Comparison of ENCODE assay signal across 8 cellular contexts in the genomic region with DNA sequence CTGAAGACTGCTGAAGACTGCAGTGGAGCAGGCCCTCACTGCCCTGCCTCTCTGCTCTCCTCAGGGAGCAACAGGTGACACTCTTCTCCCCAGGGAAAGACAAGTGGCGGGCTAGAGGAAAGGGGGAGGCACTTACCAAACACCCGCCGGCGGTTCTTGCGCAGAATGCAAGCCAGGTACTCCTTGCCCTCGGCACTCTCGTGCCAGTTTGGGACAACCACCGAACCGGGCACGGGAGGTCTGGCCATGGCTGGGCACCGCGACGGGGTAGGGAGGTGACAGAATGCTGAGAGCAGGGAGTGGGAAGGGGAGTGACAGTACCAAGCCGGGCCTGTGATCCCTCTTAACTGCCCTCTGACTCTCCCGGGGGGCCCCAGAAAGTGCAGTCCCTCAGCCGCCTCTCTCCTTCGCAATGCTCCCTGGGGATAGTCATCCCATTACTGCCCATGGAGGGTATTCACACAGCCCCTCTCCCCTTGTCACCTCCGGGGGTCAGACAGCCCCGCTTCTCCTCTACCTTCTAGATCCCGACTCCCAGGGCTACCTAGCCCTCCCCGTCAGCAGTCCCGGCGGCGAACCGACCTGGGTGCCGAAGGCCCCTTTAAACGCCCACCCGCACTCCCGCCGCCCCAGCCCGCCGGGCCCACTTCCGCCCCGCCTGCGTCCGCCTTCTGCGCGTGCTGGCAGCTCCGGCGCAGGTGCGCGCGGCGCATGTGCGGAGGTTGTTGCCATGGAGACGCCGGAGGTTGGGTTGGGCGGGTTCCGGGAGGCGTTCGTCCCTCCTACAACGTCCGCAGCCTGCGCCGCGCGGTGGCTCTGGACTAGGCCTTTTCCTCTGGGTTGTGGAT. TPM values are rescaled to one million over a fixed set of nuclear protein-coding genes. Genes with fewer than 3 reads are reported as not detected.
A peak's percentile ranks its signal among the peaks of the same experiment; 100 is the strongest.
DNase-seq lines count a peak whose midpoint lies in the region; ATAC-seq and TF ChIP-seq lines count a peak whose summit lies in the region.

A gene with protein sequence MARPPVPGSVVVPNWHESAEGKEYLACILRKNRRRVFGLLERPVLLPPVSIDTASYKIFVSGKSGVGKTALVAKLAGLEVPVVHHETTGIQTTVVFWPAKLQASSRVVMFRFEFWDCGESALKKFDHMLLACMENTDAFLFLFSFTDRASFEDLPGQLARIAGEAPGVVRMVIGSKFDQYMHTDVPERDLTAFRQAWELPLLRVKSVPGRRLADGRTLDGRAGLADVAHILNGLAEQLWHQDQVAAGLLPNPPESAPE (minus strand): TSS at position 689 of the 848 bp plus-strand sequence. CDS start 441 bp downstream, at position 248.

- H3K4me3 ChIP-seq in Karpas-422 (ENCODE audit: low read length): peak within 1 kb of the TSS; percentile 76
- peak within 1 kb of the TSS; percentile 65 for H3K4me3 ChIP-seq in fibroblast of mammary gland (ENCODE audit: control insufficient read depth, low read depth, low read length)

- H3K9ac ChIP-seq in Karpas-422 (ENCODE audit: low read length): peak within 1 kb of the TSS; percentile 91

- H3K27ac ChIP-seq in Karpas-422 (ENCODE audit: low read length): peak within 1 kb of the TSS; percentile 69

- peak within 1 kb of the TSS; percentile 94 for H3K4me3 Mint-ChIP-seq in natural killer cell

- no peaks in the 10 kb centered on the region for H3K27me3 ChIP-seq in Karpas-422 (ENCODE audit: low read length)

- H3K36me3 ChIP-seq in Karpas-422 (ENCODE audit: insufficient read depth, low read length): no peaks in the 10 kb centered on the region

- H3K9me3 ChIP-seq in Karpas-422 (ENCODE audit: low read length): no peaks in the 10 kb centered on the region

- no peaks in the 10 kb centered on the region for H3K36me3 Mint-ChIP-seq in natural killer cell

- peak within 1 kb of the TSS; percentile 67 for H2AFZ ChIP-seq in Karpas-422 (ENCODE audit: low read length)

- H3K27me3 Mint-ChIP-seq in natural killer cell (ENCODE audit: low read depth in 2 of 2): no peaks in the 10 kb centered on the region

- H3K4me1 ChIP-seq in Karpas-422 (ENCODE audit: low read length): peaks cover 18% of the 10 kb centered on the region

- peak within 1 kb of the TSS; percentile 87 for H3K4me2 ChIP-seq in Karpas-422 (ENCODE audit: low read depth, low read length, poor library complexity, severe bottlenecking)

- TF ChIP-seq CTCF in fibroblast of mammary gland (conservative IDR thresholded peaks at IDR 0.05; ENCODE audit: control insufficient read depth, insufficient read depth, low read depth, low read length) (no peak), natural killer cell (IDR thresholded peaks at IDR 0.05) (no peak)

- H3K27ac Mint-ChIP-seq in natural killer cell: peak within 1 kb of the TSS; percentile 92 to 94

- H3K9me2 ChIP-seq in Karpas-422 (replicated peaks; ENCODE audit: insufficient read depth, low read length): no peaks in the 10 kb centered on the region

- peak; percentile 80 for DNase-seq in DMS53 treated with DMSO at 0.1 percent for 48 hours (lab: John Stamatoyannopoulos, UW; ENCODE audit: unreplicated experiment)
- peak; percentile 98 for DNase-seq in Karpas-422
- DNase-seq in RKO (ENCODE audit: low spot score): peak; percentile 91
- peak; percentile 93 to 95 for DNase-seq in activated T-helper 1 cell treated with anti-CD3 and anti-CD28 coated beads, Interleukin-2, amount 50 U/mL, for 16 hours (ENCODE audit: low read depth in 1 of 2, low spot score in 1 of 2)
- DNase-seq in fibroblast of mammary gland (ENCODE audit: low read depth): peak; percentile 82
- peak; percentile 95 for DNase-seq in natural killer cell
- peak; percentile 92 for DNase-seq in stimulated activated naive CD4-positive, alpha-beta T cell treated with Interleukin-2 at 50 U/mL for 16 hours (lab: John Stamatoyannopoulos, UW)

- H3K4me1 Mint-ChIP-seq in natural killer cell: peaks cover 15 to 28% of the 10 kb centered on the region in 2 donors

- H3K9me3 Mint-ChIP-seq in natural killer cell: no peaks in the 10 kb centered on the region

- intact Hi-C loops in natural killer cell (cut with micrococcal nuclease): loop anchor here (2.0 kb wide), 1 partner anchor 30 kb away; no protein-coding TSS in a partner anchor

- ATAC-seq in GM21825 (IDR thresholded peaks at IDR 0.05; ENCODE audit: unreplicated experiment) (peak; percentile 81), natural killer cell (peak; percentile 91 to 92 (median 92))

- no peaks in the 10 kb centered on the region; the same call in 1 of the 2 replicates for H3K79me2 ChIP-seq in Karpas-422 (ENCODE audit: low read length)

- no peaks in the 10 kb centered on the region for H4K20me1 ChIP-seq in Karpas-422 (ENCODE audit: insufficient read depth, low read depth, low read length)

RNA-seq across cellular contexts. Expression of the gene that starts here (rescaled TPM):
- 2.6 and 9.6 TPM in 2 replicates for total RNA-seq in Karpas-422 (2014; rRNA removed; shearing (Covaris generic); ENCODE audit: low replicate concordance)
- 10 to 100 TPM in 1 of 3 donors, 1 to 10 TPM in 2; 7.6 to 10.8 (median 8.3) TPM for total RNA-seq in natural killer cell

Comparison
In these comparisons a context has a peak if more than half of its experiments do, and no peak if none do; other contexts are left out.
1. Peak in every context shown above with its lines: DNase-seq, ATAC-seq, H3K4me3 ChIP-seq and H3K27ac ChIP-seq.